Comparison of ENCODE assay signal across 17 cellular contexts in genomic region chr13:93775507-93776108, GRCh38.
DNase-seq lines count a peak whose midpoint lies in the region; ATAC-seq, FAIRE-seq and TF ChIP-seq lines count a peak whose summit lies in the region.
"Had no signal": no experiment of that assay in that cellular context is flagged by ENCODE, and none has a peak within 500 bp of the region (broad histone marks: within the 10 kb centered on the region; RNA-seq: fewer than 3 reads in every experiment).

No MANE protein-coding gene starts in this region.

- peak overlapping the region; percentile 62 for H3K4ac ChIP-seq in IMR-90 (ENCODE audit: low read depth, low read length)

- peaks cover 7% of the 10 kb centered on the region; the same call in 1 of the 2 replicates for H3K4me1 ChIP-seq in IMR-90 (ENCODE audit: control insufficient read depth, insufficient read depth, low read length)
- peaks cover 14% of the 10 kb centered on the region for H3K4me1 ChIP-seq in HepG2 (ENCODE audit: insufficient read depth, low read length)
- peaks cover 4% of the 10 kb centered on the region for H3K4me1 ChIP-seq in right cardiac atrium (ENCODE audit: control insufficient read depth, insufficient read depth, low read length)
- H3K4me1 ChIP-seq: lower lobe of right lung, transverse colon had no signal

- H2AK5ac ChIP-seq in IMR-90 (ENCODE audit: low read depth, low read length), result no peak overlapping the region

- TF ChIP-seq RAD21 in IMR-90 (IDR thresholded peaks at IDR 0.05; ENCODE audit: low read length) (no peak), HepG2 (CRISPR knock-in tag; IDR thresholded peaks at IDR 0.05) (no peak)

- TF ChIP-seq CTCF in IMR-90 (conservative IDR thresholded peaks at IDR 0.05; ENCODE audit: low read depth, low read length) (no peak), choroid plexus epithelial cell (conservative IDR thresholded peaks at IDR 0.05; ENCODE audit: low read depth, low read length) (no peak), HepG2 (CRISPR knock-in tag; IDR thresholded peaks at IDR 0.05) (no peak)

- H2BK15ac ChIP-seq in IMR-90 (ENCODE audit: low read depth, low read length), result 0 out of 3 replicates have a peak overlapping the region, but pooled peaks have one; percentile 23

- H4K8ac ChIP-seq in IMR-90 (ENCODE audit: low read depth in 2 of 2, low read length in 2 of 2), result peak overlapping the region; percentile 39 to 53; a peak in 3 of 4 replicates

- H3K79me1 ChIP-seq in IMR-90 (ENCODE audit: low read depth in 1 of 2, low read length in 2 of 2), result no peaks in the 10 kb centered on the region

- H3K4me3 ChIP-seq in IMR-90 (ENCODE audit: insufficient read depth, low read depth, low read length) (peak overlapping the region; percentile 36; the same call in 1 of the 2 replicates), choroid plexus epithelial cell (ENCODE audit: low read depth, low read length) (no peak overlapping the region), HepG2 (replicated peaks in 1 of 3; ENCODE audit: insufficient read depth in 1 of 3, low read depth in 2 of 3, low read length in 3 of 3) (no peak overlapping the region), right cardiac atrium (ENCODE audit: low read length) (no peak overlapping the region)
- H3K4me3 ChIP-seq: heart left ventricle, lower lobe of right lung, neural progenitor cell, transverse colon had no signal

- TF ChIP-seq EP300 in HepG2 (IDR thresholded peaks at IDR 0.05; ENCODE audit: low read depth in 2 of 2, low read length in 2 of 2), result no peak
- TF ChIP-seq EP300 in HepG2 (CRISPR knock-in tag; IDR thresholded peaks at IDR 0.05; ENCODE audit: borderline replicate concordance), result no peak

- peak overlapping the region; percentile 49; the same call in 1 of the 2 replicates for H3K9ac ChIP-seq in IMR-90 (ENCODE audit: low read depth, low read length)
- peak overlapping the region; percentile 6; the same call in 1 of the 2 replicates for H3K9ac ChIP-seq in HepG2 (ENCODE audit: insufficient read depth, low read depth, low read length)
- H3K9ac ChIP-seq: neural progenitor cell had no signal

- TF ChIP-seq POLR2A in IMR-90 (IDR thresholded peaks at IDR 0.05; ENCODE audit: low read depth, low read length), result no peak
- TF ChIP-seq POLR2A in HepG2 (IDR thresholded peaks at IDR 0.05; ENCODE audit: insufficient read depth in 1 of 2, low read depth in 2 of 2, low read length in 2 of 2), result no peak

- no peaks in the 10 kb centered on the region for H3K36me3 ChIP-seq in IMR-90 (ENCODE audit: control insufficient read depth, insufficient read depth, low read length)
- no peaks in the 10 kb centered on the region for H3K36me3 ChIP-seq in HepG2 (replicated peaks in 1 of 2; ENCODE audit: control insufficient read depth in 1 of 2, insufficient read depth in 2 of 2, low read length in 2 of 2)
- H3K36me3 ChIP-seq: heart left ventricle, lower lobe of right lung, neural progenitor cell, transverse colon had no signal

- POLR2A ChIA-PET in IMR-90 (lab: Charles Lee; ENCODE audit: unreplicated experiment), result no interaction called here
- POLR2A ChIA-PET in HepG2 (lab: Yijun Ruan, JAX), result interaction anchor here (0.8 kb wide), 1 partner anchor 8 kb away, joined by 8 read pairs; no protein-coding TSS in a partner anchor

- H3K27ac ChIP-seq in IMR-90 (ENCODE audit: insufficient read depth, low read length) (peak overlapping the region; percentile 77; the same call in 1 of the 2 replicates), HepG2 (ENCODE audit: extremely low read length, insufficient read depth, low read length) (peak overlapping the region; percentile 11), right cardiac atrium (ENCODE audit: low read length) (no peak overlapping the region)
- H3K27ac ChIP-seq: lower lobe of right lung, neural progenitor cell had no signal

- dilution Hi-C loops in IMR-90 (cut with HindIII; ENCODE audit: low sequenced_read_pairs, unreplicated experiment), result no loop called here

- DNase-seq in ACHN (peak; percentile 25), IMR-90 (peak; percentile 85), choroid plexus epithelial cell (ENCODE audit: low read depth) (peak; percentile 85), HepG2 (ENCODE audit: low spot score) (peak; percentile 39), DMS53 treated with DMSO at 0.1 percent for 48 hours (lab: John Stamatoyannopoulos, UW; ENCODE audit: unreplicated experiment) (no peak), right cardiac atrium (no peak)
- DNase-seq in NK-92 treated with Interleukin-12 subunit alpha and Interleukin-12 subunit beta, amount 100 ng/mL, for 24 hours (lab: John Stamatoyannopoulos, UW), result no peak
- DNase-seq: amygdala; DMS53; effector CD4-positive, alpha-beta T cell; heart left ventricle; lower lobe of right lung; T-cell; transverse colon had no signal

- BruUV-seq in IMR-90 (replicated peaks; lab: Mats Ljungman, UMichigan) (no TSS peak), HepG2 (replicated peaks; lab: Mats Ljungman, UMichigan) (no TSS peak)

- H3K4me2 ChIP-seq in IMR-90 (ENCODE audit: low read depth, low read length) (peak overlapping the region; percentile 97), HepG2 (ENCODE audit: low read depth, low read length) (peak overlapping the region; percentile 54)
- H3K4me2 ChIP-seq: neural progenitor cell had no signal

- peak overlapping the region; percentile 74 for H2BK120ac ChIP-seq in IMR-90 (ENCODE audit: low read depth, low read length)

- H3K79me2 ChIP-seq in HepG2 (ENCODE audit: insufficient read depth, low read length), result no peaks in the 10 kb centered on the region

- 0% methylated on average over 1 of the region's 8 CpGs; no CpG with 5 or more reads in 1 of the 2 experiments for WGBS in IMR-90 (ENCODE audit: extremely low coverage in 2 of 2, insufficient read length in 1 of 2), 2 experiments
- 39% methylated on average over 8 of the region's 8 CpGs for WGBS in HepG2 (ENCODE audit: low lambda C conversion rate)
- WGBS in right cardiac atrium, result 48% methylated on average over 8 of the region's 8 CpGs

- H4K20me1 ChIP-seq in IMR-90 (ENCODE audit: insufficient read depth, low read length), result no peaks in the 10 kb centered on the region
- no peaks in the 10 kb centered on the region for H4K20me1 ChIP-seq in HepG2 (ENCODE audit: insufficient read depth, low read length)

- intact Hi-C loops in IMR-90 (cut with micrococcal nuclease) (loop anchor here (5.0 kb wide), 1 partner anchor 548 kb away; the partner anchor contains the start of gene GPC6), HepG2 (cut with micrococcal nuclease; ENCODE audit: unreplicated experiment) (no loop called here), right cardiac atrium (cut with DNase I) (no loop called here)

- no peaks in the 10 kb centered on the region for H3K9me1 ChIP-seq in IMR-90 (ENCODE audit: insufficient read depth, low read length)

- H4K91ac ChIP-seq in IMR-90 (ENCODE audit: insufficient read depth, low read depth, low read length), result peak overlapping the region; percentile 63

- H2AFZ ChIP-seq in IMR-90 (replicated peaks; ENCODE audit: low read length, poor library complexity), result no peak overlapping the region
- no peak overlapping the region for H2AFZ ChIP-seq in HepG2 (ENCODE audit: low read length)
- H2AFZ ChIP-seq: neural progenitor cell had no signal

- H2BK5ac ChIP-seq in IMR-90 (ENCODE audit: low read depth, low read length, poor library complexity, severe bottlenecking), result peak overlapping the region; percentile 70

- H2AK9ac ChIP-seq in IMR-90 (replicated peaks; ENCODE audit: low read depth, low read length, poor library complexity), result no peak overlapping the region

- ATAC-seq in IMR-90 (ENCODE audit: low read depth) (peak; percentile 73), HepG2 (peak; percentile 48), HG03095 (IDR thresholded peaks at IDR 0.05; ENCODE audit: unreplicated experiment) (no peak), right cardiac atrium (no peak)
- ATAC-seq: heart left ventricle, lower lobe of right lung, T-cell had no signal

- FAIRE-seq in HepG2 (lab: Jason Lieb, UNC), result no peak
- FAIRE-seq: GM12891 had no signal

- peak overlapping the region; percentile 10 for H3K14ac ChIP-seq in IMR-90 (replicated peaks; ENCODE audit: low read depth, low read length)

- H4K5ac ChIP-seq in IMR-90 (ENCODE audit: low read depth, low read length), result peak overlapping the region; percentile 59

- peak overlapping the region; percentile 8 for H2BK20ac ChIP-seq in IMR-90 (ENCODE audit: low read depth, low read length)

- H3K27me3 ChIP-seq in IMR-90 (ENCODE audit: control insufficient read depth, insufficient read depth, low read length), result no peaks in the 10 kb centered on the region
- no peaks in the 10 kb centered on the region for H3K27me3 ChIP-seq in HepG2 (ENCODE audit: control insufficient read depth in 1 of 2, insufficient read depth in 2 of 2, low read length in 2 of 2)
- H3K27me3 ChIP-seq in right cardiac atrium (ENCODE audit: control insufficient read depth, insufficient read depth), result no peaks in the 10 kb centered on the region
- H3K27me3 ChIP-seq: heart left ventricle, neural progenitor cell, transverse colon had no signal

- H3K18ac ChIP-seq in IMR-90 (ENCODE audit: low read depth, low read length), result peak overlapping the region; percentile 92

- CTCF ChIA-PET in IMR-90 (lab: Yijun Ruan, JAX), result interaction anchor here (0.9 kb wide), 1 partner anchor 39 kb away, joined by 3 read pairs; no protein-coding TSS in a partner anchor
- CTCF ChIA-PET in HepG2 (lab: Yijun Ruan, JAX; ENCODE audit: low intra/inter-chr PET ratio, low total read pairs), result no interaction called here

- peak overlapping the region; percentile 33; the same call in 1 of the 2 replicates for H3K23ac ChIP-seq in IMR-90 (ENCODE audit: low read depth, low read length)

- H3K56ac ChIP-seq in IMR-90 (ENCODE audit: extremely low read depth, insufficient read depth, low read length), result no peak overlapping the region

- H3K9me3 ChIP-seq in IMR-90 (ENCODE audit: control insufficient read depth, insufficient read depth, low read length) (no peaks in the 10 kb centered on the region), HepG2 (ENCODE audit: low read length) (no peaks in the 10 kb centered on the region), right cardiac atrium (ENCODE audit: control insufficient read depth, low read length) (no peaks in the 10 kb centered on the region)
- H3K9me3 ChIP-seq: heart left ventricle, lower lobe of right lung, transverse colon had no signal

- in situ Hi-C loops in ACHN (cut with HindIII; ENCODE audit: low pct_ligation_motif_present, low pct_unique_long_range_greater_than_20kb, low sequenced_read_pairs) (no loop called here), IMR-90 (cut with MboI; ENCODE audit: low sequenced_read_pairs) (no loop called here), HepG2 (cut with HindIII; ENCODE audit: extremely low pct_ligation_motif_present, low pct_unique_long_range_greater_than_20kb) (no loop called here)

TF ChIP-seq in HepG2, 621 proteins besides CTCF, POLR2A, EP300 and RAD21 (continues in another document):
- TF ChIP-seq CC2D1A (CRISPR knock-in tag; IDR thresholded peaks at IDR 0.05) (no peak), MTERF4 (CRISPR knock-in tag; IDR thresholded peaks at IDR 0.05) (no peak)

Comparison
In these comparisons a context has a peak if more than half of its experiments do, and no peak if none do; other contexts are left out.
1. DNase-seq: peak in ACHN (single experiment), IMR-90 (single experiment), choroid plexus epithelial cell (single experiment) and HepG2 (single experiment); none in DMS53 treated with DMSO at 0.1 percent for 48 hours (single experiment), right cardiac atrium (0 of 3) and NK-92 treated with Interleukin-12 subunit alpha and Interleukin-12 subunit beta, amount 100 ng/mL, for 24 hours (single experiment).
2. ATAC-seq: peak in IMR-90 (single experiment) and HepG2 (single experiment); none in HG03095 (single experiment) and right cardiac atrium (0 of 2).